In the genomic region with DNA sequence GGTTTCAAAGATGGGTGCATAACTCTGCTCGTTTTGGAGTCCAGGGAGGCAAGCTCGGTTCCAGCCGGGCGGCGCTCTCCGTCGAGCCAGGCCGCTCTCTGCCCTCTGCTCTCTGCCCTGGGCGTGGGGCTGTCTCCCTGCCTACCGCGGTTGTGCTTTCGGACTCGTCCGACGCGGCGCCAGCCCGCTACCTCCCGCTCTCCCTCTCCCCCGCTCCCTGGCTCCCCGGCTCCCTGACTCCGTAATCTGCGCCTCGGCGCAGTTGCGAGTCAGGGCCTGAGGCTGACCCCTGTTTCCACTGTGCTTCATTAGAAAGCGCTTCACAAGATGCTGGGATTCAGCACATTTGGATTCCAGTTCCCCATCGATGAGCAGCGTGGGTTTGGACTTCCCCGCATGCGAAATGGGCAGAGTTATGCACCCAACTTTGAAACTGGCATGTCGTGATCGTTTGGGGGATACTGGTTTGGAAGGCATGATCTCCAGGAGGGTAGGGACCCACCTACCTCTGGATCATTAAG, we compare ENCODE assay signal across 1 cellular context.
TF ChIP-seq lines count a peak whose summit lies in the region.

No MANE protein-coding gene starts in this region.

TF ChIP-seq in HepG2, 621 proteins besides CTCF, POLR2A, EP300 and RAD21 (continued from another document):
- TF ChIP-seq SNAPC2 (CRISPR knock-in tag; IDR thresholded peaks at IDR 0.05) (peak; percentile 61; the same call in 1 of the 2 replicates), ZNF260 (CRISPR knock-in tag; IDR thresholded peaks at IDR 0.05; ENCODE audit: borderline replicate concordance, low read depth) (no peak), ZNF75D (CRISPR knock-in tag; IDR thresholded peaks at IDR 0.05; ENCODE audit: borderline replicate concordance) (no peak), ZNF619 (CRISPR knock-in tag; IDR thresholded peaks at IDR 0.05) (no peak), MED8 (CRISPR knock-in tag; IDR thresholded peaks at IDR 0.05; ENCODE audit: insufficient replicate concordance) (peak; percentile 33), U2AF1 (optimal IDR thresholded peaks at IDR 0.05; ENCODE audit: low read depth, low read length) (no peak), MYC (CRISPR knock-in tag; IDR thresholded peaks at IDR 0.05; ENCODE audit: borderline replicate concordance) (no peak), ZMYM4 (CRISPR knock-in tag; IDR thresholded peaks at IDR 0.05) (no peak; the same call in 1 of the 2 replicates), HNRNPLL (IDR thresholded peaks at IDR 0.05; ENCODE audit: low read depth, low read length, poor library complexity, severe bottlenecking) (peak; percentile 66), CCAR2 (optimal IDR thresholded peaks at IDR 0.05; ENCODE audit: low read depth, low read length) (no peak), HMGA1 (CRISPR knock-in tag; conservative IDR thresholded peaks at IDR 0.05) (no peak), ZNF33A (CRISPR knock-in tag; IDR thresholded peaks at IDR 0.05; ENCODE audit: borderline replicate concordance) (no peak), ZSCAN29 (CRISPR knock-in tag; conservative IDR thresholded peaks at IDR 0.05) (no peak), GATAD1 (CRISPR knock-in tag; IDR thresholded peaks at IDR 0.05) (no peak; the same call in 1 of the 2 replicates), ZNF367 (CRISPR knock-in tag; IDR thresholded peaks at IDR 0.05; ENCODE audit: borderline replicate concordance) (no peak), HNF4G (IDR thresholded peaks at IDR 0.05; ENCODE audit: borderline replicate concordance, low read depth, low read length) (peak; percentile 21; the same call in 1 of the 2 replicates), HNF4G (CRISPR knock-in tag; IDR thresholded peaks at IDR 0.05; ENCODE audit: borderline replicate concordance, low read depth) (no peak), ATM (IDR thresholded peaks at IDR 0.05; ENCODE audit: borderline replicate concordance) (no peak), ZFP36 (IDR thresholded peaks at IDR 0.05; ENCODE audit: borderline replicate concordance, low read depth, low read length, partially characterized antibody) (no peak), FOXK2 (IDR thresholded peaks at IDR 0.05) (no peak), SOX6 (IDR thresholded peaks at IDR 0.05) (no peak), SOX6 (CRISPR knock-in tag; IDR thresholded peaks at IDR 0.05) (peak; percentile 30; the same call in 1 of the 2 replicates), ZNF572 (CRISPR knock-in tag; IDR thresholded peaks at IDR 0.05) (0 out of 2 replicates have a peak, but pooled peaks have one; percentile 8), ZNF44 (CRISPR knock-in tag; IDR thresholded peaks at IDR 0.05) (0 out of 2 replicates have a peak, but pooled peaks have one; percentile 21), LCORL (IDR thresholded peaks at IDR 0.05) (no peak), LCORL (CRISPR knock-in tag; IDR thresholded peaks at IDR 0.05) (0 out of 2 replicates have a peak, but pooled peaks have one; percentile 4), NFYC (CRISPR knock-in tag; IDR thresholded peaks at IDR 0.05) (no peak), TOPORS (CRISPR knock-in tag; IDR thresholded peaks at IDR 0.05) (peak; percentile 61; the same call in 1 of the 2 replicates), ZSCAN21 (CRISPR knock-in tag; IDR thresholded peaks at IDR 0.05; ENCODE audit: borderline replicate concordance) (0 out of 2 replicates have a peak, but pooled peaks have one; percentile 28), AGO1 (IDR thresholded peaks at IDR 0.05; ENCODE audit: low read depth, low read length, poor library complexity, severe bottlenecking) (no peak), KAT7 (CRISPR knock-in tag; IDR thresholded peaks at IDR 0.05; ENCODE audit: borderline replicate concordance) (no peak), KLF11 (CRISPR knock-in tag; IDR thresholded peaks at IDR 0.05) (no peak), ZMYM3 (CRISPR knock-in tag; IDR thresholded peaks at IDR 0.05) (peak; percentile 23), MATR3 (CRISPR knock-in tag; IDR thresholded peaks at IDR 0.05) (no peak), ZNF30 (CRISPR knock-in tag; IDR thresholded peaks at IDR 0.05) (no peak), ARNTL (CRISPR knock-in tag; IDR thresholded peaks at IDR 0.05) (no peak), NCOA5 (CRISPR knock-in tag; IDR thresholded peaks at IDR 0.05) (no peak), ARID2 (CRISPR knock-in tag; IDR thresholded peaks at IDR 0.05; ENCODE audit: borderline replicate concordance) (0 out of 2 replicates have a peak, but pooled peaks have one; percentile 72), ZNF776 (CRISPR knock-in tag; IDR thresholded peaks at IDR 0.05) (peak; percentile 31; the same call in 1 of the 2 replicates), TBX2 (CRISPR knock-in tag; IDR thresholded peaks at IDR 0.05; ENCODE audit: borderline replicate concordance) (0 out of 2 replicates have a peak, but pooled peaks have one; percentile 8)
- TF ChIP-seq, protein P1, sequence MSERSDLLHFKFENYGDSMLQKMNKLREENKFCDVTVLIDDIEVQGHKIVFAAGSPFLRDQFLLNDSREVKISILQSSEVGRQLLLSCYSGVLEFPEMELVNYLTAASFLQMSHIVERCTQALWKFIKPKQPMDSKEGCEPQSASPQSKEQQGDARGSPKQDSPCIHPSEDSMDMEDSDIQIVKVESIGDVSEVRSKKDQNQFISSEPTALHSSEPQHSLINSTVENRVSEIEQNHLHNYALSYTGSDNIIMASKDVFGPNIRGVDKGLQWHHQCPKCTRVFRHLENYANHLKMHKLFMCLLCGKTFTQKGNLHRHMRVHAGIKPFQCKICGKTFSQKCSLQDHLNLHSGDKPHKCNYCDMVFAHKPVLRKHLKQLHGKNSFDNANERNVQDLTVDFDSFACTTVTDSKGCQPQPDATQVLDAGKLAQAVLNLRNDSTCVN (CRISPR knock-in tag; IDR thresholded peaks at IDR 0.05; ENCODE audit: borderline replicate concordance), result no peak
- TF ChIP-seq, protein P2, sequence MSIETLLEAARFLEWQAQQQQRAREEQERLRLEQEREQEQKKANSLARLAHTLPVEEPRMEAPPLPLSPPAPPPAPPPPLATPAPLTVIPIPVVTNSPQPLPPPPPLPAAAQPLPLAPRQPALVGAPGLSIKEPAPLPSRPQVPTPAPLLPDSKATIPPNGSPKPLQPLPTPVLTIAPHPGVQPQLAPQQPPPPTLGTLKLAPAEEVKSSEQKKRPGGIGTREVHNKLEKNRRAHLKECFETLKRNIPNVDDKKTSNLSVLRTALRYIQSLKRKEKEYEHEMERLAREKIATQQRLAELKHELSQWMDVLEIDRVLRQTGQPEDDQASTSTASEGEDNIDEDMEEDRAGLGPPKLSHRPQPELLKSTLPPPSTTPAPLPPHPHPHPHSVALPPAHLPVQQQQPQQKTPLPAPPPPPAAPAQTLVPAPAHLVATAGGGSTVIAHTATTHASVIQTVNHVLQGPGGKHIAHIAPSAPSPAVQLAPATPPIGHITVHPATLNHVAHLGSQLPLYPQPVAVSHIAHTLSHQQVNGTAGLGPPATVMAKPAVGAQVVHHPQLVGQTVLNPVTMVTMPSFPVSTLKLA (IDR thresholded peaks at IDR 0.05), result no peak
- TF ChIP-seq, protein P3, sequence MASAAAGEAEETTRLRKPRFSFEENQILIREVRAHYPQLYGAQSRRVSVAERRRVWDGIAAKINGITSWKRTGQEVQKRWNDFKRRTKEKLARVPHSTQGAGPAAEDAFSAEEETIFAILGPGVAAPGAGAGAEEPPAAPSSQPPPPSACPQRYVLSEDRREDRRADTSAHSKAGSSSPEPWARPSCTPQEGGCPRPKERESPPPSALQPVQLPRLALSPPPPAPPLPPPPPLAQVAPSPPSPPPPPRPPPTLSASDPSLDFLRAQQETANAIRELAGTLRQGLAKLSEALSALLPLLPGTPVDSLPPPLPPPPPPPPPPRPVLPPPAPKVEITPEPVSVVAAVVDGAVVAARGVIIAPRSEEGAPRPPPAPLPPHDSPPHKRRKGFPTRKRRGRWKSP (CRISPR knock-in tag; IDR thresholded peaks at IDR 0.05), result peak; percentile 90; the same call in 1 of the 2 replicates
- TF ChIP-seq, protein P4, sequence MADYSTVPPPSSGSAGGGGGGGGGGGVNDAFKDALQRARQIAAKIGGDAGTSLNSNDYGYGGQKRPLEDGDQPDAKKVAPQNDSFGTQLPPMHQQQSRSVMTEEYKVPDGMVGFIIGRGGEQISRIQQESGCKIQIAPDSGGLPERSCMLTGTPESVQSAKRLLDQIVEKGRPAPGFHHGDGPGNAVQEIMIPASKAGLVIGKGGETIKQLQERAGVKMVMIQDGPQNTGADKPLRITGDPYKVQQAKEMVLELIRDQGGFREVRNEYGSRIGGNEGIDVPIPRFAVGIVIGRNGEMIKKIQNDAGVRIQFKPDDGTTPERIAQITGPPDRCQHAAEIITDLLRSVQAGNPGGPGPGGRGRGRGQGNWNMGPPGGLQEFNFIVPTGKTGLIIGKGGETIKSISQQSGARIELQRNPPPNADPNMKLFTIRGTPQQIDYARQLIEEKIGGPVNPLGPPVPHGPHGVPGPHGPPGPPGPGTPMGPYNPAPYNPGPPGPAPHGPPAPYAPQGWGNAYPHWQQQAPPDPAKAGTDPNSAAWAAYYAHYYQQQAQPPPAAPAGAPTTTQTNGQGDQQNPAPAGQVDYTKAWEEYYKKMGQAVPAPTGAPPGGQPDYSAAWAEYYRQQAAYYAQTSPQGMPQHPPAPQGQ (CRISPR knock-in tag; IDR thresholded peaks at IDR 0.05; ENCODE audit: borderline replicate concordance), result no peak
- TF ChIP-seq, protein P5, sequence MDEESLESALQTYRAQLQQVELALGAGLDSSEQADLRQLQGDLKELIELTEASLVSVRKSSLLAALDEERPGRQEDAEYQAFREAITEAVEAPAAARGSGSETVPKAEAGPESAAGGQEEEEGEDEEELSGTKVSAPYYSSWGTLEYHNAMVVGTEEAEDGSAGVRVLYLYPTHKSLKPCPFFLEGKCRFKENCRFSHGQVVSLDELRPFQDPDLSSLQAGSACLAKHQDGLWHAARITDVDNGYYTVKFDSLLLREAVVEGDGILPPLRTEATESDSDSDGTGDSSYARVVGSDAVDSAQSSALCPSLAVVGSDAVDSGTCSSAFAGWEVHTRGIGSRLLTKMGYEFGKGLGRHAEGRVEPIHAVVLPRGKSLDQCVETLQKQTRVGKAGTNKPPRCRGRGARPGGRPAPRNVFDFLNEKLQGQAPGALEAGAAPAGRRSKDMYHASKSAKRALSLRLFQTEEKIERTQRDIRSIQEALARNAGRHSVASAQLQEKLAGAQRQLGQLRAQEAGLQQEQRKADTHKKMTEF (CRISPR knock-in tag; IDR thresholded peaks at IDR 0.05), result no peak
- TF ChIP-seq, protein P6, sequence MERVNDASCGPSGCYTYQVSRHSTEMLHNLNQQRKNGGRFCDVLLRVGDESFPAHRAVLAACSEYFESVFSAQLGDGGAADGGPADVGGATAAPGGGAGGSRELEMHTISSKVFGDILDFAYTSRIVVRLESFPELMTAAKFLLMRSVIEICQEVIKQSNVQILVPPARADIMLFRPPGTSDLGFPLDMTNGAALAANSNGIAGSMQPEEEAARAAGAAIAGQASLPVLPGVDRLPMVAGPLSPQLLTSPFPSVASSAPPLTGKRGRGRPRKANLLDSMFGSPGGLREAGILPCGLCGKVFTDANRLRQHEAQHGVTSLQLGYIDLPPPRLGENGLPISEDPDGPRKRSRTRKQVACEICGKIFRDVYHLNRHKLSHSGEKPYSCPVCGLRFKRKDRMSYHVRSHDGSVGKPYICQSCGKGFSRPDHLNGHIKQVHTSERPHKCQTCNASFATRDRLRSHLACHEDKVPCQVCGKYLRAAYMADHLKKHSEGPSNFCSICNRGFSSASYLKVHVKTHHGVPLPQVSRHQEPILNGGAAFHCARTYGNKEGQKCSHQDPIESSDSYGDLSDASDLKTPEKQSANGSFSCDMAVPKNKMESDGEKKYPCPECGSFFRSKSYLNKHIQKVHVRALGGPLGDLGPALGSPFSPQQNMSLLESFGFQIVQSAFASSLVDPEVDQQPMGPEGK (CRISPR knock-in tag; IDR thresholded peaks at IDR 0.05), result peak; percentile 31; the same call in 1 of the 2 replicates
- TF ChIP-seq, protein P7, sequence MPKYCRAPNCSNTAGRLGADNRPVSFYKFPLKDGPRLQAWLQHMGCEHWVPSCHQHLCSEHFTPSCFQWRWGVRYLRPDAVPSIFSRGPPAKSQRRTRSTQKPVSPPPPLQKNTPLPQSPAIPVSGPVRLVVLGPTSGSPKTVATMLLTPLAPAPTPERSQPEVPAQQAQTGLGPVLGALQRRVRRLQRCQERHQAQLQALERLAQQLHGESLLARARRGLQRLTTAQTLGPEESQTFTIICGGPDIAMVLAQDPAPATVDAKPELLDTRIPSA (CRISPR knock-in tag; IDR thresholded peaks at IDR 0.05; ENCODE audit: borderline replicate concordance), result no peak
- TF ChIP-seq, protein P8, sequence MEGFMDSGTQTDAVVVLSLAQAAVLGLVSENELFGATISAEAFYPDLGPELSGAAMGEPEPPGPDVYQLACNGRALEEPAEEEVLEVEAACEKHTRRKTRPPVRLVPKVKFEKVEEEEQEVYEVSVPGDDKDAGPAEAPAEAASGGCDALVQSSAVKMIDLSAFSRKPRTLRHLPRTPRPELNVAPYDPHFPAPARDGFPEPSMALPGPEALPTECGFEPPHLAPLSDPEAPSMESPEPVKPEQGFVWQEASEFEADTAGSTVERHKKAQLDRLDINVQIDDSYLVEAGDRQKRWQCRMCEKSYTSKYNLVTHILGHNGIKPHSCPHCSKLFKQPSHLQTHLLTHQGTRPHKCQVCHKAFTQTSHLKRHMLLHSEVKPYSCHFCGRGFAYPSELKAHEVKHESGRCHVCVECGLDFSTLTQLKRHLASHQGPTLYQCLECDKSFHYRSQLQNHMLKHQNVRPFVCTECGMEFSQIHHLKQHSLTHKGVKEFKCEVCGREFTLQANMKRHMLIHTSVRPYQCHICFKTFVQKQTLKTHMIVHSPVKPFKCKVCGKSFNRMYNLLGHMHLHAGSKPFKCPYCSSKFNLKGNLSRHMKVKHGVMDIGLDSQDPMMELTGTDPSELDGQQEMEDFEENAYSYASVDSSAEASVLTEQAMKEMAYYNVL (CRISPR knock-in tag; IDR thresholded peaks at IDR 0.05; ENCODE audit: borderline replicate concordance), result peak; percentile 60; the same call in 1 of the 2 replicates
